ENCODE assay signal across 2 cellular contexts in genomic region chr4:183098723-183099536, GRCh38.
TF ChIP-seq lines count a peak whose summit lies in the region.

Gene WWC2, plus strand, starts transcription at chr4:183099257. Its CDS starts 235 bp downstream, at chr4:183099492.

TF ChIP-seq in SK-N-SH, 30 proteins besides CTCF, POLR2A, EP300 and RAD21 (continued from another document and continues in another):
- no peak for TF ChIP-seq FOSL2 (IDR thresholded peaks at IDR 0.05; ENCODE audit: borderline replicate concordance, low read depth)
- TF ChIP-seq FOXM1 (IDR thresholded peaks at IDR 0.05; ENCODE audit: low read depth): no peak
- TF ChIP-seq TAF1 (IDR thresholded peaks at IDR 0.05; ENCODE audit: borderline replicate concordance, low read depth, low read length): peak; percentile 54
- no peak for TF ChIP-seq RCOR1 (IDR thresholded peaks at IDR 0.05; ENCODE audit: low read length)
- TF ChIP-seq GABPA (IDR thresholded peaks at IDR 0.05; ENCODE audit: low read depth): peak; percentile 31; the same call in 1 of the 2 replicates
- TF ChIP-seq, protein P1, sequence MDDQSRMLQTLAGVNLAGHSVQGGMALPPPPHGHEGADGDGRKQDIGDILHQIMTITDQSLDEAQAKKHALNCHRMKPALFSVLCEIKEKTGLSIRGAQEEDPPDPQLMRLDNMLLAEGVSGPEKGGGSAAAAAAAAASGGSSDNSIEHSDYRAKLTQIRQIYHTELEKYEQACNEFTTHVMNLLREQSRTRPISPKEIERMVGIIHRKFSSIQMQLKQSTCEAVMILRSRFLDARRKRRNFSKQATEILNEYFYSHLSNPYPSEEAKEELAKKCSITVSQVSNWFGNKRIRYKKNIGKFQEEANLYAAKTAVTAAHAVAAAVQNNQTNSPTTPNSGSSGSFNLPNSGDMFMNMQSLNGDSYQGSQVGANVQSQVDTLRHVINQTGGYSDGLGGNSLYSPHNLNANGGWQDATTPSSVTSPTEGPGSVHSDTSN (IDR thresholded peaks at IDR 0.05): no peak; the same call in 1 of the 2 replicates
- no peak for TF ChIP-seq MXI1 (IDR thresholded peaks at IDR 0.05; ENCODE audit: low read depth, low read length)
- TF ChIP-seq TEAD4 (IDR thresholded peaks at IDR 0.05; ENCODE audit: borderline replicate concordance, insufficient read depth): peak; percentile 97
- TF ChIP-seq POLR2AphosphoS5 (IDR thresholded peaks at IDR 0.05; ENCODE audit: low read depth, low read length): peak; percentile 53; the same call in 1 of the 2 replicates
- TF ChIP-seq, protein P2, sequence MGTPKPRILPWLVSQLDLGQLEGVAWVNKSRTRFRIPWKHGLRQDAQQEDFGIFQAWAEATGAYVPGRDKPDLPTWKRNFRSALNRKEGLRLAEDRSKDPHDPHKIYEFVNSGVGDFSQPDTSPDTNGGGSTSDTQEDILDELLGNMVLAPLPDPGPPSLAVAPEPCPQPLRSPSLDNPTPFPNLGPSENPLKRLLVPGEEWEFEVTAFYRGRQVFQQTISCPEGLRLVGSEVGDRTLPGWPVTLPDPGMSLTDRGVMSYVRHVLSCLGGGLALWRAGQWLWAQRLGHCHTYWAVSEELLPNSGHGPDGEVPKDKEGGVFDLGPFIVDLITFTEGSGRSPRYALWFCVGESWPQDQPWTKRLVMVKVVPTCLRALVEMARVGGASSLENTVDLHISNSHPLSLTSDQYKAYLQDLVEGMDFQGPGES (IDR thresholded peaks at IDR 0.05; ENCODE audit: low read depth, low read length): no peak
- no peak for TF ChIP-seq FOXJ3 (CRISPR knock-in tag; IDR thresholded peaks at IDR 0.05)
- TF ChIP-seq TCF12 (IDR thresholded peaks at IDR 0.05): peak; percentile 30; the same call in 1 of the 2 replicates
- peak; percentile 69 for TF ChIP-seq MAX (IDR thresholded peaks at IDR 0.05; ENCODE audit: low read depth)
- TF ChIP-seq ZBTB33 (IDR thresholded peaks at IDR 0.05; ENCODE audit: borderline replicate concordance, low read depth): no peak
- no peak for TF ChIP-seq USF2 (IDR thresholded peaks at IDR 0.05; ENCODE audit: borderline replicate concordance, low read depth, low read length)
- TF ChIP-seq CHD2 (IDR thresholded peaks at IDR 0.05; ENCODE audit: low read length, partially characterized antibody): no peak
- TF ChIP-seq SIN3A (IDR thresholded peaks at IDR 0.05; ENCODE audit: borderline replicate concordance, low read depth, low read length): peak; percentile 71; the same call in 1 of the 2 replicates
- no peak for TF ChIP-seq GATA2 (CRISPR knock-in tag; IDR thresholded peaks at IDR 0.05)
- TF ChIP-seq REST (IDR thresholded peaks at IDR 0.05; ENCODE audit: low read depth, low read length): no peak; the same call in 1 of the 2 replicates
- TF ChIP-seq YY1 (IDR thresholded peaks at IDR 0.05; ENCODE audit: low read depth): peak; percentile 48
- no peak for TF ChIP-seq NFIC (IDR thresholded peaks at IDR 0.05; ENCODE audit: borderline replicate concordance)
- no peak for TF ChIP-seq MEF2A (IDR thresholded peaks at IDR 0.05; ENCODE audit: borderline replicate concordance, low read depth)

TF ChIP-seq in neural cell, 6 proteins besides CTCF, POLR2A, EP300 and RAD21 (continued from another document):
- no peak for TF ChIP-seq REST (IDR thresholded peaks at IDR 0.05; ENCODE audit: borderline replicate concordance)
